28 cellular contexts compared by ENCODE assay signal in genomic region chr3:87354399-87354798, GRCh38.
DNase-seq lines count a peak whose midpoint lies in the region; ATAC-seq and TF ChIP-seq lines count a peak whose summit lies in the region.
"Had no signal": no experiment of that assay in that cellular context is flagged by ENCODE, and none has a peak within 500 bp of the region (broad histone marks: within the 10 kb centered on the region; RNA-seq: fewer than 3 reads in every experiment).

No MANE protein-coding gene starts in this region.

- H3K9me3 Mint-ChIP-seq in activated naive CD4-positive, alpha-beta T cell treated with anti-CD3 and anti-CD28 coated beads, Interleukin-2, amount 50 U/mL, for 72 hours, result no peaks in the 10 kb centered on the region
- H3K9me3 Mint-ChIP-seq: activated naive CD8-positive, alpha-beta T cell treated with anti-CD3 and anti-CD28 coated beads, Interleukin-2, amount 10 ng/mL, durations not matched to agents 7 days and 5 days; central memory CD8-positive, alpha-beta T cell; GM23338; nephron; stimulated activated effector memory CD8-positive, alpha-beta T cell treated with anti-CD3 and anti-CD28 coated beads, Interleukin-12 subunit alpha, Interleukin-12 subunit beta, amount 100 ng/mL, for 72 hours had no signal

- H3K79me2 ChIP-seq in hepatocyte, result no peaks in the 10 kb centered on the region

- no peak overlapping the region for H2AFZ ChIP-seq in hepatocyte

- H3K27me3 ChIP-seq in adipocyte (replicated peaks; ENCODE audit: control insufficient read depth, insufficient read depth, low read length) (no peaks in the 10 kb centered on the region), hepatocyte (no peaks in the 10 kb centered on the region), aorta (ENCODE audit: control insufficient read depth in 1 of 2, insufficient read depth in 2 of 2, low read length in 1 of 2) (no peaks in the 10 kb centered on the region)
- H3K27me3 ChIP-seq: pancreas, upper lobe of left lung had no signal

- H3K4me2 ChIP-seq in hepatocyte, result no peak overlapping the region
- H3K4me2 ChIP-seq: GM23338 had no signal

- H3K27ac Mint-ChIP-seq in activated naive CD4-positive, alpha-beta T cell treated with anti-CD3 and anti-CD28 coated beads, Interleukin-2, amount 50 U/mL, for 72 hours, result no peak overlapping the region
- H3K27ac Mint-ChIP-seq: activated CD8-positive, alpha-beta T cell treated with anti-CD3 and anti-CD28 coated beads, Interleukin-2, amount 10 ng/mL, durations not matched to agents 7 days and 5 days; activated naive CD8-positive, alpha-beta T cell treated with anti-CD3 and anti-CD28 coated beads, Interleukin-2, amount 10 ng/mL, durations not matched to agents 7 days and 5 days; GM23338; IgD-negative memory B cell; nephron; stimulated activated effector memory CD8-positive, alpha-beta T cell treated with anti-CD3 and anti-CD28 coated beads, Interleukin-12 subunit alpha, Interleukin-12 subunit beta, amount 100 ng/mL, for 72 hours had no signal

- peaks cover 5% of the 10 kb centered on the region for H3K9me3 ChIP-seq in adipocyte (ENCODE audit: control insufficient read depth, low read length)
- H3K9me3 ChIP-seq in hepatocyte (ENCODE audit: low read depth), result no peaks in the 10 kb centered on the region
- H3K9me3 ChIP-seq in aorta (ENCODE audit: control insufficient read depth, low read length), result no peaks in the 10 kb centered on the region
- H3K9me3 ChIP-seq: pancreas, upper lobe of left lung had no signal

- no peak for ATAC-seq in aorta (ENCODE audit: low FRiP score)
- ATAC-seq in stimulated activated naive CD8-positive, alpha-beta T cell treated with anti-CD3 and anti-CD28 coated beads, Interleukin-15, Interleukin-2, amounts not matched to agents 100 U/mL and 50 U/mL, for 24 hours, result no peak
- no peak for ATAC-seq in activated naive CD4-positive, alpha-beta T cell treated with anti-CD3 and anti-CD28 coated beads, Interleukin-2, amount 50 U/mL, for 72 hours
- ATAC-seq: activated CD8-positive, alpha-beta T cell treated with anti-CD3 and anti-CD28 coated beads, Interleukin-2, amount 10 ng/mL, durations not matched to agents 7 days and 5 days; GM23338; left ventricle myocardium superior; pancreas; right cardiac atrium; stimulated activated effector memory CD8-positive, alpha-beta T cell treated with anti-CD3 and anti-CD28 coated beads, Interleukin-12 subunit alpha, Interleukin-12 subunit beta, amount 100 ng/mL, for 72 hours had no signal

- no peak overlapping the region for H3K9ac ChIP-seq in adipocyte (ENCODE audit: low read length)

- H3K9me2 ChIP-seq in hepatocyte (replicated peaks; ENCODE audit: insufficient read depth), result no peaks in the 10 kb centered on the region

- no peak for TF ChIP-seq CTCF in hepatocyte (IDR thresholded peaks at IDR 0.05; ENCODE audit: poor library complexity)

- intact Hi-C loops in aorta (cut with DNase I), result no loop called here

- H3K27ac ChIP-seq in hepatocyte, result no peak overlapping the region
- H3K27ac ChIP-seq in aorta (ENCODE audit: low read depth in 1 of 2, low read length in 2 of 2), result no peak overlapping the region
- H3K27ac ChIP-seq: pancreas, upper lobe of left lung had no signal

- no peaks in the 10 kb centered on the region for H4K20me1 ChIP-seq in hepatocyte (ENCODE audit: insufficient read depth, poor library complexity, severe bottlenecking)

- peak; percentile 13 for DNase-seq in HuH-7 (ENCODE audit: low spot score)
- peak; percentile 28 for DNase-seq in adipocyte (ENCODE audit: low read depth)
- DNase-seq in hepatocyte (ENCODE audit: low spot score), result peak; percentile 39
- peak; percentile 10 for DNase-seq in renal cortical epithelial cell (ENCODE audit: low read depth)
- no peak for DNase-seq in aorta
- no peak for DNase-seq in stimulated activated naive CD8-positive, alpha-beta T cell treated with anti-CD3 and anti-CD28 coated beads, Interleukin-15, Interleukin-2, amounts not matched to agents 100 U/mL and 50 U/mL, for 24 hours
- no peak for DNase-seq in activated naive CD4-positive, alpha-beta T cell treated with anti-CD3 and anti-CD28 coated beads, Interleukin-2, amount 50 U/mL, for 72 hours (ENCODE audit: low spot score in 2 of 2)
- DNase-seq: activated CD4-positive, alpha-beta T cell treated with anti-CD3 and anti-CD28 coated beads for 1 hour; activated CD8-positive, alpha-beta T cell treated with anti-CD3 and anti-CD28 coated beads, Interleukin-2, amount 10 ng/mL, durations not matched to agents 7 days and 5 days; activated effector memory CD4-positive, alpha-beta T cell treated with Interleukin-2 at 50 U/mL for 16 hours; activated naive CD8-positive, alpha-beta T cell treated with anti-CD3 and anti-CD28 coated beads, Interleukin-2, amount 10 ng/mL, durations not matched to agents 7 days and 5 days; activated T-cell treated with anti-CD3 and anti-CD28 coated beads for 4 hours; CD4-positive, CD25-positive, alpha-beta regulatory T cell; dermis blood vessel endothelial cell; DMS 273 treated with DMSO at 0.1 percent for 48 hours; left ventricle myocardium superior; NCI-H1417 treated with DMSO at 0.1 percent for 48 hours; NCI-H446 treated with DMSO at 0.1 percent for 48 hours; pancreas; right cardiac atrium; stimulated activated CD4-positive, alpha-beta T cell treated with anti-CD3 and anti-CD28 coated beads, Interleukin-4, amount 100 ng/mL, for 24 hours; T-helper 1 cell had no signal

- H3K36me3 ChIP-seq in adipocyte (ENCODE audit: control insufficient read depth, insufficient read depth, low read length, severe bottlenecking), result no peaks in the 10 kb centered on the region
- H3K36me3 ChIP-seq in hepatocyte (replicated peaks; ENCODE audit: insufficient read depth, low read depth), result no peaks in the 10 kb centered on the region
- no peaks in the 10 kb centered on the region for H3K36me3 ChIP-seq in aorta (ENCODE audit: control insufficient read depth in 1 of 2, insufficient read depth in 2 of 2, low read length in 1 of 2)
- H3K36me3 ChIP-seq: pancreas, upper lobe of left lung had no signal

- H3K4me3 ChIP-seq in adipocyte (ENCODE audit: low read length), result no peak overlapping the region
- no peak overlapping the region for H3K4me3 ChIP-seq in hepatocyte
- H3K4me3 ChIP-seq in aorta (ENCODE audit: low read length in 2 of 2), result no peak overlapping the region
- H3K4me3 ChIP-seq: GM23338, pancreas, upper lobe of left lung had no signal

- H3K36me3 Mint-ChIP-seq in activated naive CD4-positive, alpha-beta T cell treated with anti-CD3 and anti-CD28 coated beads, Interleukin-2, amount 50 U/mL, for 72 hours, result no peaks in the 10 kb centered on the region
- H3K36me3 Mint-ChIP-seq: activated naive CD8-positive, alpha-beta T cell treated with anti-CD3 and anti-CD28 coated beads, Interleukin-2, amount 10 ng/mL, durations not matched to agents 7 days and 5 days; CD4-positive, CD25-positive, alpha-beta regulatory T cell; IgD-negative memory B cell; stimulated activated effector memory CD8-positive, alpha-beta T cell treated with anti-CD3 and anti-CD28 coated beads, Interleukin-12 subunit alpha, Interleukin-12 subunit beta, amount 100 ng/mL, for 72 hours had no signal

- no peaks in the 10 kb centered on the region for H3K4me1 ChIP-seq in adipocyte (ENCODE audit: control insufficient read depth, insufficient read depth, low read length)
- no peaks in the 10 kb centered on the region for H3K4me1 ChIP-seq in hepatocyte (ENCODE audit: insufficient read depth)
- peaks cover 0 to 2% of the 10 kb centered on the region in 2 donors for H3K4me1 ChIP-seq in aorta (ENCODE audit: control insufficient read depth in 1 of 2, insufficient read depth in 2 of 2, low read length in 2 of 2)

Comparison
In these comparisons a context has a peak if more than half of its experiments do, and no peak if none do; other contexts are left out.
1. DNase-seq: peak in HuH-7 (single experiment), adipocyte (single experiment), hepatocyte (single experiment) and renal cortical epithelial cell (single experiment); none in aorta (0 of 2), stimulated activated naive CD8-positive, alpha-beta T cell treated with anti-CD3 and anti-CD28 coated beads, Interleukin-15, Interleukin-2, amounts not matched to agents 100 U/mL and 50 U/mL, for 24 hours (single experiment) and activated naive CD4-positive, alpha-beta T cell treated with anti-CD3 and anti-CD28 coated beads, Interleukin-2, amount 50 U/mL, for 72 hours (0 of 2).